In genomic region chr2:194750926-194751325, GRCh38 we compare ENCODE assay signal across 14 cellular contexts.
DNase-seq lines count a peak whose midpoint lies in the region; ATAC-seq and TF ChIP-seq lines count a peak whose summit lies in the region.
"Had no signal": no experiment of that assay in that cellular context is flagged by ENCODE, and none has a peak within 500 bp of the region (broad histone marks: within the 10 kb centered on the region; RNA-seq: fewer than 3 reads in every experiment).

No MANE protein-coding gene starts in this region.

- H4K12ac ChIP-seq in trophoblast cell (ENCODE audit: low read depth, low read length): no peak overlapping the region

- H2AFZ ChIP-seq in trophoblast cell (ENCODE audit: insufficient read depth, low read length, poor library complexity): no peak overlapping the region

- no peak overlapping the region for H3K9ac ChIP-seq in trophoblast cell (ENCODE audit: low read length)

- POLR2A ChIA-PET in AG04449 (lab: Yijun Ruan, JAX): no interaction called here

- H3K14ac ChIP-seq in trophoblast cell (ENCODE audit: low read length): no peak overlapping the region

- H3K79me1 ChIP-seq in trophoblast cell (ENCODE audit: low read length): no peaks in the 10 kb centered on the region

- no peak overlapping the region for H4K8ac ChIP-seq in trophoblast cell (ENCODE audit: low read depth, low read length)

- H3K9me3 ChIP-seq in trophoblast cell (ENCODE audit: insufficient read depth, low read depth, low read length): no peaks in the 10 kb centered on the region
- H3K9me3 ChIP-seq: BE2C, Caco-2 had no signal

- H2BK120ac ChIP-seq in trophoblast cell (ENCODE audit: insufficient read depth, low read length, poor library complexity): no peak overlapping the region

- no peak overlapping the region for H4K91ac ChIP-seq in trophoblast cell (ENCODE audit: low read depth, low read length)

- no peak overlapping the region for H3K23ac ChIP-seq in trophoblast cell (ENCODE audit: low read length)

- H3K4me3 ChIP-seq in AG04449 (ENCODE audit: low read depth, low read length) (no peak overlapping the region), trophoblast cell (ENCODE audit: low read depth, low read length) (no peak overlapping the region)

- no peak for TF ChIP-seq CTCF in AG04449 (IDR thresholded peaks at IDR 0.05; ENCODE audit: insufficient read depth, low read length, missing control alignments)

- H3K36me3 ChIP-seq in trophoblast cell (ENCODE audit: control insufficient read depth in 1 of 2, insufficient read depth in 2 of 2, low read length in 2 of 2): no peaks in the 10 kb centered on the region
- H3K36me3 ChIP-seq: BE2C had no signal

- H3K4me1 ChIP-seq in trophoblast cell (ENCODE audit: control insufficient read depth in 1 of 2, insufficient read depth in 2 of 2, low read length in 2 of 2): no peaks in the 10 kb centered on the region
- H3K4me1 ChIP-seq: BE2C, Caco-2 had no signal

- H3K4ac ChIP-seq in trophoblast cell (ENCODE audit: low read depth, low read length): no peak overlapping the region

- no peak for ATAC-seq in HG03378 (IDR thresholded peaks at IDR 0.05; ENCODE audit: unreplicated experiment)
- no peak for ATAC-seq in HG02571 (IDR thresholded peaks at IDR 0.05; ENCODE audit: unreplicated experiment)

- CTCF ChIA-PET in AG04449 (lab: Yijun Ruan, JAX): no interaction called here

- no CpG with 5 or more reads among the region's 4 CpGs for WGBS in trophoblast cell (ENCODE audit: extremely low coverage, insufficient coverage, insufficient read length)

- no peaks in the 10 kb centered on the region for H3K27me3 ChIP-seq in trophoblast cell (ENCODE audit: insufficient read depth, low read length)
- H3K27me3 ChIP-seq: BE2C had no signal

- H3K4me2 ChIP-seq in trophoblast cell (ENCODE audit: low read length): no peak overlapping the region

- no peak overlapping the region for H2AK5ac ChIP-seq in trophoblast cell (ENCODE audit: low read length)

- H2BK12ac ChIP-seq in trophoblast cell (ENCODE audit: low read length): no peak overlapping the region

- no peak overlapping the region for H2BK5ac ChIP-seq in trophoblast cell (ENCODE audit: low read depth, low read length, poor library complexity)

- no peaks in the 10 kb centered on the region for H3K79me2 ChIP-seq in trophoblast cell (ENCODE audit: control insufficient read depth, insufficient read depth, low read length, poor library complexity)

- H3K27ac ChIP-seq in trophoblast cell (ENCODE audit: low read depth, low read length): no peak overlapping the region

- H3K18ac ChIP-seq in trophoblast cell (ENCODE audit: low read length): no peak overlapping the region

- DNase-seq in AG04449 (ENCODE audit: low read depth, low spot score) (peak; percentile 0), astrocyte of the hippocampus (ENCODE audit: low read depth, low spot score) (peak; percentile 14), myocyte (ENCODE audit: low read depth) (peak; percentile 97), trophoblast cell (no peak), NCI-H748 treated with DMSO at 0.1 percent for 48 hours (lab: John Stamatoyannopoulos, UW) (no peak)
- DNase-seq: 8988T; BE2C; C1 segment of cervical spinal cord; Caco-2; CD4-positive, alpha-beta T cell; H9; IMR-90 had no signal

Comparison
In these comparisons a context has a peak if more than half of its experiments do, and no peak if none do; other contexts are left out.
1. DNase-seq: peak in AG04449 (single experiment), astrocyte of the hippocampus (single experiment) and myocyte (single experiment); none in trophoblast cell (0 of 2) and NCI-H748 treated with DMSO at 0.1 percent for 48 hours (single experiment).